In genomic region chr5:15807248-15807647, GRCh38 we compare ENCODE assay signal across 1 cellular context.
TF ChIP-seq lines count a peak whose summit lies in the region.

No MANE protein-coding gene starts in this region.

TF ChIP-seq in IMR-90, 13 proteins besides CTCF, POLR2A, EP300 and RAD21:
- TF ChIP-seq MXI1 (IDR thresholded peaks at IDR 0.05; ENCODE audit: borderline replicate concordance, low read depth, low read length) (no peak), CHD1 (IDR thresholded peaks at IDR 0.05; ENCODE audit: low read depth, low read length) (no peak), ELK1 (IDR thresholded peaks at IDR 0.05; ENCODE audit: borderline replicate concordance, low read depth, low read length) (no peak), RFX5 (IDR thresholded peaks at IDR 0.05; ENCODE audit: low read depth, low read length) (no peak), USF2 (IDR thresholded peaks at IDR 0.05; ENCODE audit: low read depth, low read length) (no peak), SMC3 (IDR thresholded peaks at IDR 0.05; ENCODE audit: low read depth, low read length) (no peak), BHLHE40 (IDR thresholded peaks at IDR 0.05; ENCODE audit: low read depth, low read length) (no peak)
